Comparison of ENCODE assay signal across 8 cellular contexts in genomic region chr2:75865702-75866101, GRCh38.
"Had no signal": no experiment of that assay in that cellular context is flagged by ENCODE, and none has a peak within 500 bp of the region (broad histone marks: within the 10 kb centered on the region; RNA-seq: fewer than 3 reads in every experiment).

No MANE protein-coding gene starts in this region.

- H3K4me3 ChIP-seq: GM23248, K562 had no signal

- H2AFZ ChIP-seq: GM23248 had no signal

- FAIRE-seq: K562 had no signal

- H3K9ac ChIP-seq: GM23248 had no signal

- H3K27ac ChIP-seq: GM23248, HL-60 had no signal

- ATAC-seq: K562 had no signal

- DNase-seq: GM23248, GOT3, H7, HCEC 1CT, IMR-90, KG1 had no signal
